In the genomic region with DNA sequence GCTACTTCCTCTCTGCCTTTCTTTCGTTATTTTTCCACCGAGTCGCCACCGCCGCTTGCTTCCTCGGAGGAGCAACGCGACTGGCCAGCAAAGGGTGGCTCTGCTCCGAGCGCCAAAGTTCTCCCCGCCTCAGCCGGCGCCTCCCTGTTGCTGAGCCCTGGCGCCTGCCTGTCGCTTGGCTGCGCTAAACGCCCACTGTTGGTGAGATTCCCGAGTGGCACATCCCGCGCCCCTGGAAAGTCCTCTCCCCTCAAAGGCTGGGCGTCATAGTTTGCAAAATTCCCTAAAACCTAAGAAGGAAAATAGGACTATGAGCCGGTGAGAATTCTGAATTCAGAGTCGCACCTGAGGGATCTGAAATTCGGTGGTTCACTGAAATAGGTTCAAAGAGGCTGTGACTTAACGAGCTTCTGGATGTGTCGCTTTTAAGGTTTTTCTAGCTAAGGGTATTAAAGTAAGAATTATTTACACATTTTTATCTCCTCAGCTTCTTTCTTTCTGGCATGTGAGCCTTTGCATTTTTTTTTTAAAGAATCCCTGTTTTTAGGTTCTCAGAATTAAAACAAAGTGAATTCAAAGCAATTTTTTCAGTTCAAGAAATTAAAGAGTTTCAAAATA, we compare ENCODE assay signal across 9 cellular contexts. TPM values are rescaled to one million over a fixed set of nuclear protein-coding genes. Genes with fewer than 3 reads are reported as not detected.
DNase-seq lines count a peak whose midpoint lies in the region; ATAC-seq and TF ChIP-seq lines count a peak whose summit lies in the region.
"Had no signal": no experiment of that assay in that cellular context is flagged by ENCODE, and none has a peak within 500 bp of the region (broad histone marks: within the 10 kb centered on the region; RNA-seq: fewer than 3 reads in every experiment).

A gene (minus strand): TSS at position 82 of the 618 bp plus-strand sequence. CDS start 668 bp downstream, outside the sequence.

- H3K4me1 Mint-ChIP-seq in neural crest cell, result peaks cover 4% of the 10 kb centered on the region

- TF ChIP-seq CTCF in epithelial cell of esophagus (IDR thresholded peaks at IDR 0.05; ENCODE audit: insufficient read depth, low read depth, low read length, missing control alignments) (no peak), neural crest cell (conservative IDR thresholded peaks at IDR 0.05) (peak; percentile 43)

- no peaks in the 10 kb centered on the region for H3K9me3 ChIP-seq in ES-I3 (ENCODE audit: control insufficient read depth, insufficient read depth, low read length)

- no peak for ATAC-seq in HG02571 (IDR thresholded peaks at IDR 0.05; ENCODE audit: unreplicated experiment)

- H3K4me3 ChIP-seq in epithelial cell of esophagus (ENCODE audit: low read length), result no peak within 1 kb of the TSS

- no peak within 1 kb of the TSS for H3K27ac Mint-ChIP-seq in neural crest cell (ENCODE audit: unreplicated experiment)

- DNase-seq in NCI-H345 treated with DMSO at 0.1 percent for 48 hours (lab: John Stamatoyannopoulos, UW; ENCODE audit: unreplicated experiment) (peak; percentile 54), epithelial cell of esophagus (ENCODE audit: low read depth) (peak; percentile 4), neural crest cell (ENCODE audit: low read depth, low spot score) (peak; percentile 7), NCI-H1048 (lab: John Stamatoyannopoulos, UW) (no peak), Kasumi-1 (lab: John Stamatoyannopoulos, UW) (no peak)
- DNase-seq in stimulated activated CD4-positive, alpha-beta T cell treated with anti-CD3 and anti-CD28 coated beads, Interleukin-4, amount 100 ng/mL, for 4 hours, result no peak

- no peaks in the 10 kb centered on the region for H3K9me3 Mint-ChIP-seq in neural crest cell

- H3K4me3 Mint-ChIP-seq in neural crest cell, result peak within 1 kb of the TSS; percentile 94

- H3K36me3 ChIP-seq in ES-I3 (ENCODE audit: insufficient read depth, low read length), result no peaks in the 10 kb centered on the region

- H3K9ac ChIP-seq in ES-I3 (ENCODE audit: low read depth, low read length), result peak within 1 kb of the TSS; percentile 40; the same call in 1 of the 2 replicates

- no peaks in the 10 kb centered on the region for H3K36me3 Mint-ChIP-seq in neural crest cell (ENCODE audit: low read depth)

- peaks cover 97% of the 10 kb centered on the region for H3K27me3 Mint-ChIP-seq in neural crest cell (ENCODE audit: low read depth)

- H3K4me1 ChIP-seq in ES-I3 (ENCODE audit: insufficient read depth, low read length), result no peaks in the 10 kb centered on the region

RNA-seq across cellular contexts. Expression of the gene that starts here (rescaled TPM):
- total RNA-seq in neural crest cell, result 0.20 and 0.35 TPM in 2 replicates
- total RNA-seq: bronchial epithelial cell had no signal

Comparison
In these comparisons a context has a peak if more than half of its experiments do, and no peak if none do; other contexts are left out.
1. Peak in DNase-seq in neural crest cell; RNA of the gene not detected or under 1 TPM.
2. DNase-seq: peak in NCI-H345 treated with DMSO at 0.1 percent for 48 hours (single experiment) and epithelial cell of esophagus (single experiment); none in stimulated activated CD4-positive, alpha-beta T cell treated with anti-CD3 and anti-CD28 coated beads, Interleukin-4, amount 100 ng/mL, for 4 hours (0 of 2), NCI-H1048 (single experiment) and Kasumi-1 (0 of 2).